In genomic region chr16:14187517-14188338, GRCh38 we compare ENCODE assay signal across 12 cellular contexts.
DNase-seq lines count a peak whose midpoint lies in the region; ATAC-seq and TF ChIP-seq lines count a peak whose summit lies in the region.
"Had no signal": no experiment of that assay in that cellular context is flagged by ENCODE, and none has a peak within 500 bp of the region (broad histone marks: within the 10 kb centered on the region; RNA-seq: fewer than 3 reads in every experiment).

No MANE protein-coding gene starts in this region.

- no peak for TF ChIP-seq POLR2A in gastroesophageal sphincter (IDR thresholded peaks at IDR 0.05)

- no peaks in the 10 kb centered on the region for H3K4me1 ChIP-seq in CD4-positive, CD25-positive, alpha-beta regulatory T cell (ENCODE audit: control insufficient read depth, insufficient read depth, low read length, poor library complexity, severe bottlenecking)
- peaks cover 4 to 45% (median 6%) of the 10 kb centered on the region in 3 donors for H3K4me1 ChIP-seq in gastroesophageal sphincter

- H3K27ac Mint-ChIP-seq in CD4-positive, CD25-positive, alpha-beta regulatory T cell, result peak overlapping the region in 2 of 3 donors; percentile 29 to 67
- peak overlapping the region; percentile 89 for H3K27ac Mint-ChIP-seq in progenitor cell of endocrine pancreas
- H3K27ac Mint-ChIP-seq: B cell had no signal

- no peak overlapping the region for H3K27ac ChIP-seq in CD4-positive, CD25-positive, alpha-beta regulatory T cell (ENCODE audit: insufficient read depth, low read length, poor library complexity, severe bottlenecking)
- peak overlapping the region; percentile 39 to 73 (median 68) for H3K27ac ChIP-seq in gastroesophageal sphincter

- H3K36me3 ChIP-seq in CD4-positive, CD25-positive, alpha-beta regulatory T cell (ENCODE audit: control insufficient read depth, insufficient read depth, low read length), result no peaks in the 10 kb centered on the region
- no peaks in the 10 kb centered on the region for H3K36me3 ChIP-seq in gastroesophageal sphincter

- no peaks in the 10 kb centered on the region for H3K9me3 ChIP-seq in CD4-positive, CD25-positive, alpha-beta regulatory T cell (ENCODE audit: control insufficient read depth in 2 of 2, low read length in 2 of 2)
- no peaks in the 10 kb centered on the region for H3K9me3 ChIP-seq in gastroesophageal sphincter

- H3K4me3 Mint-ChIP-seq in CD4-positive, CD25-positive, alpha-beta regulatory T cell, result no peak overlapping the region
- peak overlapping the region; percentile 72 for H3K4me3 Mint-ChIP-seq in progenitor cell of endocrine pancreas (ENCODE audit: low read depth)
- H3K4me3 Mint-ChIP-seq: B cell had no signal

- 58 to 74% methylated on average over 3 to 10 of the region's 10 CpGs for WGBS in gastroesophageal sphincter (ENCODE audit: low coverage in 1 of 2), 2 donors

- TF ChIP-seq EP300 in gastroesophageal sphincter (IDR thresholded peaks at IDR 0.05), result no peak

- H3K27me3 Mint-ChIP-seq in CD4-positive, CD25-positive, alpha-beta regulatory T cell, result no peaks in the 10 kb centered on the region
- H3K27me3 Mint-ChIP-seq in progenitor cell of endocrine pancreas, result no peaks in the 10 kb centered on the region
- H3K27me3 Mint-ChIP-seq: B cell had no signal

- no peaks in the 10 kb centered on the region for H3K36me3 Mint-ChIP-seq in CD4-positive, CD25-positive, alpha-beta regulatory T cell
- no peaks in the 10 kb centered on the region for H3K36me3 Mint-ChIP-seq in progenitor cell of endocrine pancreas (ENCODE audit: insufficient read depth)

- peaks cover 0 to 2% (median 0%) of the 10 kb centered on the region in 7 donors for H3K9me3 Mint-ChIP-seq in CD4-positive, CD25-positive, alpha-beta regulatory T cell
- H3K9me3 Mint-ChIP-seq in progenitor cell of endocrine pancreas (ENCODE audit: low read depth), result no peaks in the 10 kb centered on the region

- no peak for TF ChIP-seq CTCF in gastroesophageal sphincter (IDR thresholded peaks at IDR 0.05)
- TF ChIP-seq CTCF in progenitor cell of endocrine pancreas (IDR thresholded peaks at IDR 0.05; ENCODE audit: unreplicated experiment), result no peak
- no peak for TF ChIP-seq CTCF in GM20000 (IDR thresholded peaks at IDR 0.05; ENCODE audit: extremely low read depth, missing control alignments)

- no peak overlapping the region for H3K4me3 ChIP-seq in CD4-positive, CD25-positive, alpha-beta regulatory T cell (ENCODE audit: low read depth, low read length)
- peak overlapping the region; percentile 31 to 49 for H3K4me3 ChIP-seq in gastroesophageal sphincter

- no peak for DNase-seq in CD4-positive, CD25-positive, alpha-beta regulatory T cell
- DNase-seq in NCI-H2227 (lab: John Stamatoyannopoulos, UW; ENCODE audit: unreplicated experiment), result peak; percentile 55
- DNase-seq in progenitor cell of endocrine pancreas (ENCODE audit: low spot score, unreplicated experiment), result no peak
- DNase-seq in stimulated activated CD4-positive, alpha-beta T cell treated with anti-CD3 and anti-CD28 coated beads, Interleukin-2, amount 100 ng/mL, for 24 hours, result no peak
- DNase-seq in SIG-M5 (lab: John Stamatoyannopoulos, UW), result no peak
- no peak for DNase-seq in GM20000 (ENCODE audit: low spot score)
- DNase-seq in CD1c-positive myeloid dendritic cell (ENCODE audit: extremely low spot score), result no peak
- DNase-seq: central memory CD4-positive, alpha-beta T cell; NCI-H2171 treated with DMSO at 0.1 percent for 48 hours; stimulated activated CD4-positive, alpha-beta T cell treated with anti-CD3 and anti-CD28 coated beads, Interleukin-4, amount 100 ng/mL, for 1 hour had no signal

- H3K27me3 ChIP-seq in CD4-positive, CD25-positive, alpha-beta regulatory T cell (ENCODE audit: control insufficient read depth, insufficient read depth, low read length), result no peaks in the 10 kb centered on the region
- H3K27me3 ChIP-seq in gastroesophageal sphincter, result no peaks in the 10 kb centered on the region

- H3K4me1 Mint-ChIP-seq in CD4-positive, CD25-positive, alpha-beta regulatory T cell, result peaks cover 0 to 18% (median 11%) of the 10 kb centered on the region in 4 donors
- H3K4me1 Mint-ChIP-seq in progenitor cell of endocrine pancreas (ENCODE audit: low read depth), result peaks cover 64% of the 10 kb centered on the region

- ATAC-seq in CD4-positive, CD25-positive, alpha-beta regulatory T cell (ENCODE audit: low read depth in 2 of 2), result no peak
- no peak for ATAC-seq in gastroesophageal sphincter
